In genomic region chr19:33245948-33246728, GRCh38 we compare ENCODE assay signal across 1 cellular context.
TF ChIP-seq lines count a peak whose summit lies in the region.

No MANE protein-coding gene starts in this region.

TF ChIP-seq in H1, 55 proteins besides CTCF, POLR2A, EP300 and RAD21:
- no peak for TF ChIP-seq CEBPB (IDR thresholded peaks at IDR 0.05; ENCODE audit: low read depth, low read length)
- TF ChIP-seq EZH2 (IDR thresholded peaks at IDR 0.05; ENCODE audit: low read depth, low read length, severe bottlenecking): no peak
- TF ChIP-seq TEAD4 (IDR thresholded peaks at IDR 0.05; ENCODE audit: low read depth, low read length): no peak
- no peak for TF ChIP-seq KDM5A (IDR thresholded peaks at IDR 0.05; ENCODE audit: low read length)
- TF ChIP-seq ATF2 (IDR thresholded peaks at IDR 0.05; ENCODE audit: low read length): no peak
- TF ChIP-seq SP1 (IDR thresholded peaks at IDR 0.05; ENCODE audit: low read depth, low read length): no peak
- TF ChIP-seq SP2 (IDR thresholded peaks at IDR 0.05; ENCODE audit: low read length): no peak
- no peak for TF ChIP-seq MAFK (IDR thresholded peaks at IDR 0.05; ENCODE audit: low read depth, low read length)
- no peak for TF ChIP-seq PHF8 (conservative IDR thresholded peaks at IDR 0.05; ENCODE audit: low read depth, low read length)
- TF ChIP-seq POLR2AphosphoS5 (IDR thresholded peaks at IDR 0.05; ENCODE audit: low read depth, low read length): no peak
- TF ChIP-seq POU5F1 (IDR thresholded peaks at IDR 0.05; ENCODE audit: low read depth, low read length): no peak
- no peak for TF ChIP-seq SUZ12 (IDR thresholded peaks at IDR 0.05; ENCODE audit: low read length)
- no peak for TF ChIP-seq EGR1 (IDR thresholded peaks at IDR 0.05; ENCODE audit: borderline replicate concordance, low read depth, low read length)
- TF ChIP-seq SIX5 (IDR thresholded peaks at IDR 0.05; ENCODE audit: low read depth, low read length): no peak
- TF ChIP-seq HDAC2 (IDR thresholded peaks at IDR 0.05; ENCODE audit: borderline replicate concordance in 1 of 2, low read depth in 2 of 2, low read length in 2 of 2): no peak
- no peak for TF ChIP-seq SIRT6 (IDR thresholded peaks at IDR 0.05; ENCODE audit: low read length)
- TF ChIP-seq TCF12 (IDR thresholded peaks at IDR 0.05; ENCODE audit: low read depth, low read length): no peak
- no peak for TF ChIP-seq RXRA (IDR thresholded peaks at IDR 0.05; ENCODE audit: insufficient read depth, low read depth, low read length)
- TF ChIP-seq ASH2L (IDR thresholded peaks at IDR 0.05; ENCODE audit: low read length): no peak
